8 cellular contexts compared by ENCODE assay signal in the genomic region with DNA sequence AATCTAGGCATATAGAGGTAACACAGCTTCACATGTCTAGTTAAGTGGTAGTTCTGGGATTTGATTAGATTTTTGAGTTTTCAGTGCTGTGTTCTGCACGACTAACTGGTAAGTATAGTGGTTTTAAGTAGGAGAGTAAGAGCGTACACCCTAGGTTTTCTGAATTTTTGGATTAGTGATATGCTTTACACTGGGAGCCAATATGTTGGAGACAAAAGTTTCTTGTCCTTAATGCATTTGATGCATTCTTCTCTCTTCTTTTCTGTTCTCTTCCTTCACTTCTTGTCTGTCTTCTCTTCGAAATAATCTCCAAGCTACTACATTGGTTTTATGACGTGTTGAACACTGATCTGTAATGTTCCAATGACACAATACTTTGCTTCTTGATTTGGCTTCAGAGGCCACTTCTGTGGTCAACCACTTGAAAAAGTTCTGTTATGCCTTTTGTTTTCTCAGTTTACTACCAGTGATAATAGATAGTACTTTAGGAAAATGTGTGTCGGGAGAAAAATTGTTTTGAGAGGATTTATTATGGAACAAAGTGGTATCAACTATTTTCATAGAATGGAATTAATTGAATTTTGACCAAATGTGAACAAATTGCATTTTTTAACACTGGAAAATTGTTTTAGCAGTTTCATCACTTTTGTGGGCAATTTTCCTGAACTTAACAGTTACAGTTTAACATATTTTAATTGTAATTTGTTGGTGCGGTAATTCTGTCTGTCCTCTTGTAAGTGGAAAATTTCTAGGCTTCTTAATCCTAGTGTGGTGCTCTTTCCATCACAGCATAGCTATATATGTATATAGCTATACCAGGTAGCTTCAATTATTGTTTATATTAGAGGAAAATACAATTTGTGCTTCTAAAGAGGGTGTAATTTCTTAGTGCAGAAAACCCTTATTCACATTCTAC. TPM values are rescaled to one million over a fixed set of nuclear protein-coding genes. Genes with fewer than 3 reads are reported as not detected.
DNase-seq lines count a peak whose midpoint lies in the region; ATAC-seq and TF ChIP-seq lines count a peak whose summit lies in the region.

No MANE protein-coding gene starts in this region.

- POLR2A ChIA-PET in CD8-positive, alpha-beta memory T cell (lab: Charles Lee): interaction anchor here (2.2 to 3.7 kb wide), 3 partner anchors 11 to 119 kb away, joined by 20 to 53 read pairs (median 25); no protein-coding TSS in a partner anchor
- POLR2A ChIA-PET in activated naive CD8-positive, alpha-beta T cell treated with anti-CD3 and anti-CD28 coated beads, Interleukin-2, amount 10 ng/mL, durations not matched to agents 7 days and 5 days (lab: Charles Lee): interaction anchor here (1.0 to 4.7 kb wide), 8 partner anchors 7 to 246 kb away, joined by 3 to 65 read pairs (median 26); partner anchors contain the start of genes CYP2R1 and PSMA1

- H3K4me3 ChIP-seq in CD8-positive, alpha-beta memory T cell (ENCODE audit: low read length): peak overlapping the region; percentile 79
- H3K4me3 ChIP-seq in LNCaP clone FGC (ENCODE audit: low read depth, low read length): peak overlapping the region; percentile 88

- no peak for ATAC-seq in activated naive CD8-positive, alpha-beta T cell treated with anti-CD3 and anti-CD28 coated beads, Interleukin-2, amount 10 ng/mL, durations not matched to agents 7 days and 5 days (ENCODE audit: low read depth)
- ATAC-seq in natural killer cell: no peak
- ATAC-seq in HG03025 (IDR thresholded peaks at IDR 0.05; ENCODE audit: low FRiP score, unreplicated experiment): no peak

- no peaks in the 10 kb centered on the region for H3K27me3 ChIP-seq in CD8-positive, alpha-beta memory T cell (ENCODE audit: insufficient read depth, low read length, poor library complexity, severe bottlenecking)

- H3K36me3 Mint-ChIP-seq in CD8-positive, alpha-beta memory T cell: peaks cover 8 to 70% (median 21%) of the 10 kb centered on the region in 3 donors
- H3K36me3 Mint-ChIP-seq in activated naive CD8-positive, alpha-beta T cell treated with anti-CD3 and anti-CD28 coated beads, Interleukin-2, amount 10 ng/mL, durations not matched to agents 7 days and 5 days: peaks cover 32% of the 10 kb centered on the region
- H3K36me3 Mint-ChIP-seq in natural killer cell (no peaks in the 10 kb centered on the region), chondrocyte (ENCODE audit: low read depth) (peaks cover 2% of the 10 kb centered on the region)

- peak overlapping the region; percentile 2 for H3K27ac ChIP-seq in CD8-positive, alpha-beta memory T cell (ENCODE audit: low read depth, low read length)

- H3K27ac Mint-ChIP-seq in CD8-positive, alpha-beta memory T cell: peak overlapping the region in 7 of 8 donors; percentile 3 to 90 (median 75)
- H3K27ac Mint-ChIP-seq in activated naive CD8-positive, alpha-beta T cell treated with anti-CD3 and anti-CD28 coated beads, Interleukin-2, amount 10 ng/mL, durations not matched to agents 7 days and 5 days: peak overlapping the region; percentile 90
- H3K27ac Mint-ChIP-seq in natural killer cell (peak overlapping the region in 1 of 2 donors; percentile 29), chondrocyte (ENCODE audit: unreplicated experiment) (no peak overlapping the region)

- DNase-seq in CD8-positive, alpha-beta memory T cell: peak in 2 of 5 donors; percentile 21 to 63
- DNase-seq in LNCaP clone FGC (ENCODE audit: low read depth) (no peak), natural killer cell (no peak), chondrocyte (ENCODE audit: low spot score) (no peak), epidermal melanocyte (ENCODE audit: insufficient read length, low spot score) (no peak)
- DNase-seq in activated naive CD8-positive, alpha-beta T cell treated with anti-CD3 and anti-CD28 coated beads, Interleukin-2, amount 10 ng/mL, durations not matched to agents 7 days and 5 days: no peak
- DNase-seq in stimulated activated CD4-positive, alpha-beta T cell treated with anti-CD3 and anti-CD28 coated beads, Interleukin-2, amount 100 ng/mL, for 24 hours: no peak

- no peaks in the 10 kb centered on the region for H3K9me3 ChIP-seq in CD8-positive, alpha-beta memory T cell (ENCODE audit: low read length)

- TF ChIP-seq CTCF in LNCaP clone FGC (IDR thresholded peaks at IDR 0.05; ENCODE audit: control insufficient read depth, extremely low read depth, insufficient read depth) (no peak), natural killer cell (IDR thresholded peaks at IDR 0.05) (no peak), chondrocyte (IDR thresholded peaks at IDR 0.05) (no peak)

- no peaks in the 10 kb centered on the region for H3K9me3 Mint-ChIP-seq in CD8-positive, alpha-beta memory T cell
- no peaks in the 10 kb centered on the region for H3K9me3 Mint-ChIP-seq in activated naive CD8-positive, alpha-beta T cell treated with anti-CD3 and anti-CD28 coated beads, Interleukin-2, amount 10 ng/mL, durations not matched to agents 7 days and 5 days
- no peaks in the 10 kb centered on the region for H3K9me3 Mint-ChIP-seq in natural killer cell
- peaks cover 3% of the 10 kb centered on the region for H3K9me3 Mint-ChIP-seq in chondrocyte (ENCODE audit: low read depth)

- H3K27me3 Mint-ChIP-seq in CD8-positive, alpha-beta memory T cell: peaks cover 2 to 6% of the 10 kb centered on the region in 2 donors
- H3K27me3 Mint-ChIP-seq in activated naive CD8-positive, alpha-beta T cell treated with anti-CD3 and anti-CD28 coated beads, Interleukin-2, amount 10 ng/mL, durations not matched to agents 7 days and 5 days: no peaks in the 10 kb centered on the region
- H3K27me3 Mint-ChIP-seq in natural killer cell (ENCODE audit: low read depth in 2 of 2): peaks cover 11 to 35% of the 10 kb centered on the region in 2 donors
- peaks cover 25% of the 10 kb centered on the region for H3K27me3 Mint-ChIP-seq in chondrocyte (ENCODE audit: low read depth)

- H3K36me3 ChIP-seq in CD8-positive, alpha-beta memory T cell (ENCODE audit: insufficient read depth, low read length): no peaks in the 10 kb centered on the region

- peaks cover 60 to 74% (median 62%) of the 10 kb centered on the region in 3 donors for H3K4me1 Mint-ChIP-seq in CD8-positive, alpha-beta memory T cell
- peaks cover 46% of the 10 kb centered on the region for H3K4me1 Mint-ChIP-seq in activated naive CD8-positive, alpha-beta T cell treated with anti-CD3 and anti-CD28 coated beads, Interleukin-2, amount 10 ng/mL, durations not matched to agents 7 days and 5 days
- H3K4me1 Mint-ChIP-seq in natural killer cell (peaks cover 21 to 36% of the 10 kb centered on the region in 2 donors), chondrocyte (ENCODE audit: low read depth) (peaks cover 9% of the 10 kb centered on the region)

- CTCF ChIA-PET in CD8-positive, alpha-beta memory T cell (lab: Charles Lee): interaction anchor here (1.5 to 3.2 kb wide), 7 partner anchors 24 to 258 kb away, joined by 3 to 33 read pairs (median 12); partner anchors contain the start of genes COPB1 and CYP2R1

- intact Hi-C loops in natural killer cell (cut with micrococcal nuclease): loop anchor here (1.0 to 5.0 kb wide), 4 partner anchors 67 to 246 kb away; partner anchors contain the start of gene CYP2R1

- peaks cover 42% of the 10 kb centered on the region for H3K4me1 ChIP-seq in CD8-positive, alpha-beta memory T cell (ENCODE audit: insufficient read depth, low read length)

- peak overlapping the region; percentile 87 to 96 (median 92) for H3K4me3 Mint-ChIP-seq in CD8-positive, alpha-beta memory T cell
- H3K4me3 Mint-ChIP-seq in activated naive CD8-positive, alpha-beta T cell treated with anti-CD3 and anti-CD28 coated beads, Interleukin-2, amount 10 ng/mL, durations not matched to agents 7 days and 5 days: peak overlapping the region; percentile 92
- peak overlapping the region; percentile 65 for H3K4me3 Mint-ChIP-seq in natural killer cell
- H3K4me3 Mint-ChIP-seq in chondrocyte (ENCODE audit: unreplicated experiment): no peak overlapping the region

RNA-seq across cellular contexts. Expression of gene PDE3B, which starts 2.6 kb away (rescaled TPM):
- 10 to 100 TPM; 47.0 to 47.2 TPM for total RNA-seq in CD8-positive, alpha-beta memory T cell
- polyA plus RNA-seq in CD8-positive, alpha-beta memory T cell: 39.8 TPM
- total RNA-seq in activated naive CD8-positive, alpha-beta T cell treated with anti-CD3 and anti-CD28 coated beads, Interleukin-2, amount 10 ng/mL, durations not matched to agents 7 days and 5 days: 100 to 1,000 TPM; 117 to 125 TPM
- total RNA-seq in natural killer cell (10 to 100 TPM; 18.2 to 42.3 (median 34.5) TPM), chondrocyte (0.31 to 0.47 TPM in 2 of 3 replicates, not detected in the other)

Comparison
In these comparisons a context has a peak if more than half of its experiments do, and no peak if none do; other contexts are left out.
1. RNA of gene PDE3B, which starts 2.6 kb away (total RNA-seq): 117 to 125 TPM in activated naive CD8-positive, alpha-beta T cell treated with anti-CD3 and anti-CD28 coated beads, Interleukin-2, amount 10 ng/mL, durations not matched to agents 7 days and 5 days, 47.0 to 47.2 TPM in CD8-positive, alpha-beta memory T cell and 18.2 to 42.3 TPM in natural killer cell; 0.31 to 0.47 TPM in chondrocyte; every median in the first group is over 10 times any median in the second.